In the genomic region with DNA sequence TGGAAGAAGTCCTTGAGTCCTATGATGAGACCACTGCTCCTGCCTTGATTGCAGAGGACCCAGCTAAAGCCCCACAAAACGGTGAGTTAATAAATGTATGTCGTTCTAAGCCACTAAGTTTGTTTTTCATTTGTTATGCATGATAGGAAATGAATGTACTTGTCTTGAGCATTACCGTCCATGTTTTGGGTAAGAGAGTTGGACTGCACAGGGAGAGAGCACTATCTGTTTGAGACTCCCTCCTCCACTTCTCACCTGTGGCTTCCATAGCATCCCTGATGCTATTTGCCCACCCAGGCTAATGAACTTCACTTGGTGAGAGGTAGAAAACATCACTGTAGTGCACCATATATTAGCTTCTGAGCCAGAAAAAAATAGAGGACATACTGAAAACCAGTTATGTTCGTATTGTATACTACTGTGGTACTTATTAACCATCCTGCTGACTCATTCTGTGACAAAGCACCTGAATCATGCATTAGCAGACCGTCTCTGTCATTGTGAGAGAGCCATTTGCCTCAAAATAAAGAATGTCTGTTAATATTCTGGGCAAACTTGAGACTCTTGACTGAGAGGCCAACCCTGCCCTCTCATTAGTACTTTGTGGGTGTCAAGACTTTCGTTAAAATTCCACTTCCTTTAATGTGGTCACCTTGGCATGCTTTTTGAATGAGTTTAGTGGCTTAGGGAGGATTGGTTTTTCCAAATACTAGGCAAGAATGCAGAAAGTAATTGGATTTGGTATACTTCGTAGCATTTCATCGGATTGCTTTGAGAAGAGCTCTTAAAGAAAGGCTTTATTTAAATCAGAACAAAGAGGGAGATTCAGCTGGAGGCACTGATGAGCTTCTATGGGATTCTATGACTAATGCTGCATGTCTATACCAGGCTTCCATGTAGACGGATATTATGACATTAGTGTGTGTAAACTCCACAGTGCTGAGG, we compare ENCODE assay signal across 9 cellular contexts.
DNase-seq lines count a peak whose midpoint lies in the region; ATAC-seq and TF ChIP-seq lines count a peak whose summit lies in the region.
"Had no signal": no experiment of that assay in that cellular context is flagged by ENCODE, and none has a peak within 500 bp of the region (broad histone marks: within the 10 kb centered on the region; RNA-seq: fewer than 3 reads in every experiment).

No MANE protein-coding gene starts in this region.

- TF ChIP-seq POLR2A in upper lobe of left lung (IDR thresholded peaks at IDR 0.05) = no peak

- H3K27me3 Mint-ChIP-seq in endodermal cell (ENCODE audit: insufficient read depth) = peaks cover 1% of the 10 kb centered on the region

- H3K4me1 ChIP-seq in endodermal cell (ENCODE audit: control insufficient read depth, insufficient read depth, low read length) (no peaks in the 10 kb centered on the region), upper lobe of left lung (no peaks in the 10 kb centered on the region)

- no peak for TF ChIP-seq CTCF in endodermal cell (conservative IDR thresholded peaks at IDR 0.05)
- no peak for TF ChIP-seq CTCF in upper lobe of left lung (IDR thresholded peaks at IDR 0.05)

- H3K4me3 ChIP-seq in endodermal cell (ENCODE audit: low read length) = no peak overlapping the region
- H3K4me3 ChIP-seq in upper lobe of left lung = no peak overlapping the region

- H3K4me3 Mint-ChIP-seq in endodermal cell = no peak overlapping the region
- H3K4me3 Mint-ChIP-seq: nephron had no signal

- no peak overlapping the region for H3K27ac ChIP-seq in endodermal cell (ENCODE audit: low read depth, low read length)
- no peak overlapping the region for H3K27ac ChIP-seq in upper lobe of left lung

- H3K27me3 ChIP-seq in endodermal cell (ENCODE audit: control insufficient read depth, insufficient read depth, low read length, poor library complexity, severe bottlenecking) (no peaks in the 10 kb centered on the region), upper lobe of left lung (no peaks in the 10 kb centered on the region)

- H3K9me3 ChIP-seq in endodermal cell (ENCODE audit: control insufficient read depth, low read length) = no peaks in the 10 kb centered on the region
- H3K9me3 ChIP-seq in upper lobe of left lung = no peaks in the 10 kb centered on the region

- H3K9ac ChIP-seq in endodermal cell (ENCODE audit: extremely low read depth, low read length, poor library complexity, severe bottlenecking) = no peak overlapping the region

- no peak for TF ChIP-seq EP300 in upper lobe of left lung (IDR thresholded peaks at IDR 0.05)

- H3K36me3 Mint-ChIP-seq in endodermal cell (ENCODE audit: low read depth) = no peaks in the 10 kb centered on the region

- DNase-seq in AG20443 (ENCODE audit: low spot score) (peak; percentile 13), GM19240 (ENCODE audit: insufficient read length, low spot score) (peak; percentile 29), astrocyte of the hippocampus (ENCODE audit: low read depth, low spot score) (peak; percentile 86), endodermal cell (no peak), NCI-H526 (lab: John Stamatoyannopoulos, UW) (no peak), retina (no peak), upper lobe of left lung (no peak)

- peaks cover 20% of the 10 kb centered on the region for H3K4me1 Mint-ChIP-seq in endodermal cell
- H3K4me1 Mint-ChIP-seq: nephron had no signal

- peak; percentile 98 for ATAC-seq in HG03103 (IDR thresholded peaks at IDR 0.05; ENCODE audit: low read depth, unreplicated experiment)
- ATAC-seq in upper lobe of left lung (ENCODE audit: low FRiP score in 2 of 2) = no peak

- 80 to 90% methylated on average over 2 to 9 of the region's 9 CpGs for WGBS in endodermal cell (ENCODE audit: insufficient coverage in 1 of 2, insufficient read length in 1 of 2), 2 experiments
- 64 to 71% methylated on average over 9 of the region's 9 CpGs for WGBS in upper lobe of left lung, 2 donors

- no peak overlapping the region for H3K27ac Mint-ChIP-seq in endodermal cell
- H3K27ac Mint-ChIP-seq: nephron had no signal

- H3K9me3 Mint-ChIP-seq in endodermal cell = peaks cover 5% of the 10 kb centered on the region
- H3K9me3 Mint-ChIP-seq: nephron had no signal

- no peaks in the 10 kb centered on the region for H3K36me3 ChIP-seq in endodermal cell (ENCODE audit: control insufficient read depth, insufficient read depth, low read length)
- H3K36me3 ChIP-seq in upper lobe of left lung = no peaks in the 10 kb centered on the region

Comparison
In these comparisons a context has a peak if more than half of its experiments do, and no peak if none do; other contexts are left out.
1. DNase-seq: peak in AG20443 (single experiment), GM19240 (single experiment) and astrocyte of the hippocampus (single experiment); none in endodermal cell (single experiment), NCI-H526 (0 of 2), retina (single experiment) and upper lobe of left lung (0 of 2).